Comparison of ENCODE assay signal across 9 cellular contexts in the genomic region with DNA sequence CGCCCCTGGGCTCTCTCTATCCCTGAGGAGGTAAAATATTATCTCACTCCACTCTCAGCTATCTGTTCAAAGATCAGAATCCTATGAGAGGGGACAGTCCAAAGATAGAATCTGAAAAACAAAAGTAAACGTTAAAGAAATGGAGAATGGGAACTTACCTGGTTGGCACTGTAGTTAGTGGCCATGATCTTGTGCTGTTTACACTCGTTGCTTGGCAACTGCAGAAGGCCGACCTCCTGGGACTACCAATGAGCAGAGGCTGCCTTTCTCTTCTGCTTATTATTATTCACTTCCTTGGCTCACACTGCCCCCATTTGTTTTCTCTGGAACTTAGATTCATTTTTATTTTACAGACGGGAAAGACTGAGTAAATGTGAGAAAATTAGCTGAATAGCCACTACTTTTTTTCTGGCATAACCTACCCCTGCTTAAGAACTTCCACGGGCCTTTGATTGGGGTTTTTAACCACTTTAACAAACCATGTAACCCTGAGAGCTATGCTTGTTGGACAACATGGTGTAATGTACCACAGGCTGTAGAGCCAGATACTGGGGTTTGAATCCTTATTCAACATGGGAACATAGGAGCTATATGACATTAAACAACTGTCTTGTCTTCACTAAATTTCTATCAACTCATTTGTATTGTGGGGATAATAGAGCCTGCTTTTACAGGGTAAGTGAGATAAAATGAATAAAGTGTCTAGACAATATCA. TPM values are rescaled to one million over a fixed set of nuclear protein-coding genes. Genes with fewer than 3 reads are reported as not detected.
A peak's percentile ranks its signal among the peaks of the same experiment; 100 is the strongest.
DNase-seq lines count a peak whose midpoint lies in the region; ATAC-seq and TF ChIP-seq lines count a peak whose summit lies in the region.
"Had no signal": no experiment of that assay in that cellular context is flagged by ENCODE, and none has a peak within 500 bp of the region (broad histone marks: within the 10 kb centered on the region; RNA-seq: fewer than 3 reads in every experiment).

A gene with protein sequence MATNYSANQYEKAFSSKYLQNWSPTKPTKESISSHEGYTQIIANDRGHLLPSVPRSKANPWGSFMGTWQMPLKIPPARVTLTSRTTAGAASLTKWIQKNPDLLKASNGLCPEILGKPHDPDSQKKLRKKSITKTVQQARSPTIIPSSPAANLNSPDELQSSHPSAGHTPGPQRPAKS (minus strand): TSS at position 193 of the 715 bp plus-strand sequence. CDS start 8 bp downstream, at position 185.

- H3K27ac ChIP-seq in RWPE2 (ENCODE audit: poor library complexity, severe bottlenecking) = no peak within 1 kb of the TSS
- no peak within 1 kb of the TSS for H3K27ac ChIP-seq in smooth muscle cell (ENCODE audit: low read depth)
- H3K27ac ChIP-seq: neutrophil had no signal

- CTCF ChIA-PET in MCF 10A (lab: Yijun Ruan, JAX) = interaction anchor here (0.6 to 7.6 kb wide), 9 partner anchors 13 to 186 kb away, joined by 3 to 60 read pairs (median 4); a partner anchor contains a TSS

- H3K27me3 Mint-ChIP-seq in MCF 10A (ENCODE audit: insufficient read depth, unreplicated experiment) = no peaks in the 10 kb centered on the region

- no peak within 1 kb of the TSS for H3K4me3 Mint-ChIP-seq in MCF 10A (ENCODE audit: unreplicated experiment)

- DNase-seq in activated gamma-delta T cell treated with Interleukin-2 at 50 U/mL for 16 hours (peak; percentile 23), activated gamma-delta T cell (lab: John Stamatoyannopoulos, UW) (no peak), HCEC 1CT (peak; percentile 57), LNCaP clone FGC (ENCODE audit: low read depth) (peak; percentile 73), RWPE2 (ENCODE audit: low spot score) (no peak), MCF 10A (ENCODE audit: unreplicated experiment) (peak; percentile 75), iPS-NIHi11 (ENCODE audit: low spot score) (peak; percentile 88), smooth muscle cell (lab: John Stamatoyannopoulos, UW; ENCODE audit: unreplicated experiment) (no peak)

- peak within 1 kb of the TSS; percentile 36 for H3K27ac Mint-ChIP-seq in MCF 10A (ENCODE audit: low read depth, unreplicated experiment)

- no TSS peak for BruUV-seq in MCF 10A (replicated peaks; lab: Mats Ljungman, UMichigan)

- intact Hi-C loops in MCF 10A (cut with micrococcal nuclease) = no loop called here

- no peaks in the 10 kb centered on the region for H3K9me3 ChIP-seq in RWPE2 (ENCODE audit: severe bottlenecking)
- no peaks in the 10 kb centered on the region for H3K9me3 ChIP-seq in smooth muscle cell (replicated peaks; ENCODE audit: low read depth)
- H3K9me3 ChIP-seq: neutrophil had no signal

- no peak within 1 kb of the TSS for H2AFZ ChIP-seq in smooth muscle cell (ENCODE audit: low read depth)

- TF ChIP-seq CTCF in LNCaP clone FGC (IDR thresholded peaks at IDR 0.05; ENCODE audit: control insufficient read depth, extremely low read depth, insufficient read depth) (peak; percentile 46), RWPE2 (IDR thresholded peaks at IDR 0.05; ENCODE audit: poor library complexity, severe bottlenecking) (peak; percentile 20), MCF 10A (IDR thresholded peaks at IDR 0.05; ENCODE audit: unreplicated experiment) (no peak), smooth muscle cell (IDR thresholded peaks at IDR 0.05; ENCODE audit: borderline replicate concordance, insufficient read depth, poor library complexity, severe bottlenecking) (no peak)

- POLR2A ChIA-PET in MCF 10A (lab: Yijun Ruan, JAX) = interaction anchor here (0.9 to 1.3 kb wide), 5 partner anchors 10 to 140 kb away, joined by 3 to 5 read pairs (median 3); no protein-coding TSS in a partner anchor

- peak within 1 kb of the TSS; percentile 2 for H3K9ac ChIP-seq in smooth muscle cell (ENCODE audit: low read depth)

- H3K4me1 ChIP-seq in RWPE2 (ENCODE audit: insufficient read depth, poor library complexity, severe bottlenecking) (no peaks in the 10 kb centered on the region), smooth muscle cell (ENCODE audit: low read depth) (no peaks in the 10 kb centered on the region)

- peak; percentile 98 for ATAC-seq in RWPE2 (ENCODE audit: low read depth)

- peaks cover 5% of the 10 kb centered on the region for H3K4me1 Mint-ChIP-seq in MCF 10A (ENCODE audit: insufficient read depth, unreplicated experiment)

- H3K27me3 ChIP-seq in RWPE2 (ENCODE audit: insufficient read depth, poor library complexity, severe bottlenecking) (no peaks in the 10 kb centered on the region), smooth muscle cell (ENCODE audit: low read depth) (no peaks in the 10 kb centered on the region)
- H3K27me3 ChIP-seq: neutrophil had no signal

- H3K36me3 Mint-ChIP-seq in MCF 10A (ENCODE audit: insufficient read depth, unreplicated experiment) = peaks cover 45% of the 10 kb centered on the region

- WGBS in smooth muscle cell (ENCODE audit: low lambda C conversion rate) = 65% methylated on average over 6 of the region's 6 CpGs

- H4K20me1 ChIP-seq in smooth muscle cell (ENCODE audit: low read depth) = no peaks in the 10 kb centered on the region

- H3K36me3 ChIP-seq in RWPE2 (ENCODE audit: low read depth) = peaks cover 26% of the 10 kb centered on the region
- no peaks in the 10 kb centered on the region for H3K36me3 ChIP-seq in smooth muscle cell (ENCODE audit: low read depth)

- no peaks in the 10 kb centered on the region for H3K79me2 ChIP-seq in smooth muscle cell (ENCODE audit: low read depth)

- H3K4me3 ChIP-seq in LNCaP clone FGC (ENCODE audit: low read depth, low read length) (no peak within 1 kb of the TSS), RWPE2 (ENCODE audit: severe bottlenecking) (no peak within 1 kb of the TSS), smooth muscle cell (no peak within 1 kb of the TSS)

- H3F3A ChIP-seq in smooth muscle cell (ENCODE audit: low read depth) = no peaks in the 10 kb centered on the region

- no peak within 1 kb of the TSS for H3K4me2 ChIP-seq in smooth muscle cell

- H3K9me3 Mint-ChIP-seq in MCF 10A (ENCODE audit: unreplicated experiment) = no peaks in the 10 kb centered on the region

RNA-seq across cellular contexts. Expression of the gene that starts here (rescaled TPM):
- total RNA-seq in MCF 10A (2022) (not detected in 2 replicates), smooth muscle cell (not detected in 2 replicates)
- not detected in 2 replicates for polyA plus RNA-seq in smooth muscle cell

Comparison
In these comparisons a context has a peak if more than half of its experiments do, and no peak if none do; other contexts are left out.
1. DNase-seq: peak in activated gamma-delta T cell treated with Interleukin-2 at 50 U/mL for 16 hours (single experiment), HCEC 1CT (single experiment), LNCaP clone FGC (single experiment) and iPS-NIHi11 (single experiment); none in activated gamma-delta T cell (single experiment), RWPE2 (single experiment) and smooth muscle cell (single experiment).
2. Peak in DNase-seq in MCF 10A; RNA of the gene not detected or under 1 TPM.
3. CTCF ChIP-seq: peak in LNCaP clone FGC (single experiment) and RWPE2 (single experiment); none in MCF 10A (single experiment) and smooth muscle cell (single experiment).